ENCODE assay signal across 29 cellular contexts in the genomic region with DNA sequence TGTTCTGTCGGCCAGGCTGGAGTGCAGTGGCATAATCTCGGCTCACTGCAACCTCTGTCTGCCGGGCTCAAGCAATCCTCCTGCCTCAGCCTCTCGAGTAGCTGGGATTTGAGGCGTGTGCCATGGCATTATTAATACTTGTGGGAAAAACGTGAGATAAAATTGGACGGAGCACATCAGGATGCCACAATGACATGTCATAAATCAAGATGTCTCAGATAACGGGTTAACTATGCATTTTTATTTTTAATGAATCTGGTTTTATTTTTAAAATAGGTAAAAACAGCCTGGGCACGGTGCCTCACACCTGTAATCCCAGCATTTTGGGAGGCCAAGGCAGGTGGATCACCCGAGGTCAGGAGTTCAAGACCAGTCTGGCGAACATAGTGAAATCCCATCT.
"Had no signal": no experiment of that assay in that cellular context is flagged by ENCODE, and none has a peak within 500 bp of the region (broad histone marks: within the 10 kb centered on the region; RNA-seq: fewer than 3 reads in every experiment).

No MANE protein-coding gene starts in this region.

- H3K36me3 ChIP-seq: stomach, suprapubic skin, thoracic aorta, thyroid gland, tibial artery, tibial nerve, transverse colon, upper lobe of left lung, upper lobe of right lung, uterus, vagina had no signal

- ATAC-seq: stimulated activated effector memory CD8-positive, alpha-beta T cell treated with anti-CD3 and anti-CD28 coated beads, Interleukin-12 subunit alpha, Interleukin-12 subunit beta, amount 100 ng/mL, for 72 hours; stimulated activated memory B cell treated with anti-CD40 and anti-IgM and Interleukin-4, amounts not matched to agents 10 μg/mL and 1 μg/mL and 100 μg/mL, for 72 hours; stimulated activated naive B cell treated with anti-CD40 and anti-IgM and Interleukin-4, amounts not matched to agents 10 μg/mL and 1 μg/mL and 100 μg/mL, for 72 hours; stimulated activated naive CD8-positive, alpha-beta T cell treated with anti-CD3 and anti-CD28 coated beads, Interleukin-15, amount 100 ng/mL, for 72 hours; stimulated activated naive CD8-positive, alpha-beta T cell treated with anti-CD3 and anti-CD28 coated beads, Interleukin-15, Interleukin-2, amounts not matched to agents 100 U/mL and 50 U/mL, for 24 hours; upper lobe of right lung had no signal

- FAIRE-seq: urothelium cell line had no signal

- H3K27ac Mint-ChIP-seq: stimulated activated effector memory CD8-positive, alpha-beta T cell treated with anti-CD3 and anti-CD28 coated beads, Interleukin-12 subunit alpha, Interleukin-12 subunit beta, amount 100 ng/mL, for 72 hours; stimulated activated naive B cell treated with anti-CD40 and anti-IgM and Interleukin-4, amounts not matched to agents 10 μg/mL and 1 μg/mL and 100 μg/mL, for 72 hours; stimulated activated naive CD8-positive, alpha-beta T cell treated with anti-CD3 and anti-CD28 coated beads, Interleukin-15, amount 100 ng/mL, for 72 hours; stimulated activated naive CD8-positive, alpha-beta T cell treated with anti-CD3 and anti-CD28 coated beads, Interleukin-15, Interleukin-2, amounts not matched to agents 100 ng/mL and 50 ng/mL, for 24 hours; type B pancreatic cell had no signal

- H3K27ac ChIP-seq: stomach, suprapubic skin, testis, thoracic aorta, thyroid gland, tibial artery, tibial nerve, transverse colon, upper lobe of left lung, upper lobe of right lung, uterus, vagina had no signal

- H3K27me3 Mint-ChIP-seq: stimulated activated memory B cell treated with anti-CD40 and anti-IgM and Interleukin-4, amounts not matched to agents 10 μg/mL and 1 μg/mL and 100 μg/mL, for 72 hours; stimulated activated naive B cell treated with anti-CD40 and anti-IgM and Interleukin-4, amounts not matched to agents 10 μg/mL and 1 μg/mL and 100 μg/mL, for 72 hours; stimulated activated naive CD8-positive, alpha-beta T cell treated with anti-CD3 and anti-CD28 coated beads, Interleukin-15, amount 100 ng/mL, for 72 hours; stimulated activated naive CD8-positive, alpha-beta T cell treated with anti-CD3 and anti-CD28 coated beads, Interleukin-15, Interleukin-2, amounts not matched to agents 100 ng/mL and 50 ng/mL, for 24 hours; type B pancreatic cell had no signal

- H3K4me3 Mint-ChIP-seq: stimulated activated effector memory CD8-positive, alpha-beta T cell treated with anti-CD3 and anti-CD28 coated beads, Interleukin-12 subunit alpha, Interleukin-12 subunit beta, amount 100 ng/mL, for 72 hours; stimulated activated memory B cell treated with anti-CD40 and anti-IgM and Interleukin-4, amounts not matched to agents 10 μg/mL and 1 μg/mL and 100 μg/mL, for 72 hours; stimulated activated naive B cell treated with anti-CD40 and anti-IgM and Interleukin-4, amounts not matched to agents 10 μg/mL and 1 μg/mL and 100 μg/mL, for 72 hours; stimulated activated naive CD8-positive, alpha-beta T cell treated with anti-CD3 and anti-CD28 coated beads, Interleukin-15, amount 100 ng/mL, for 72 hours; stimulated activated naive CD8-positive, alpha-beta T cell treated with anti-CD3 and anti-CD28 coated beads, Interleukin-15, Interleukin-2, amounts not matched to agents 100 ng/mL and 50 ng/mL, for 24 hours; type B pancreatic cell had no signal

- H3K4me1 ChIP-seq: suprapubic skin, testis, thyroid gland, transverse colon, upper lobe of left lung, upper lobe of right lung, uterus had no signal

- H3K27me3 ChIP-seq: stomach, suprapubic skin, testis, thyroid gland, tibial artery, tibial nerve, transverse colon, upper lobe of left lung, upper lobe of right lung, uterus, vagina had no signal

- H3K4me1 Mint-ChIP-seq: stimulated activated effector memory CD8-positive, alpha-beta T cell treated with anti-CD3 and anti-CD28 coated beads, Interleukin-12 subunit alpha, Interleukin-12 subunit beta, amount 100 ng/mL, for 72 hours; stimulated activated naive CD8-positive, alpha-beta T cell treated with anti-CD3 and anti-CD28 coated beads, Interleukin-15, amount 100 ng/mL, for 72 hours had no signal

- H3K36me3 Mint-ChIP-seq: stimulated activated effector memory CD8-positive, alpha-beta T cell treated with anti-CD3 and anti-CD28 coated beads, Interleukin-12 subunit alpha, Interleukin-12 subunit beta, amount 100 ng/mL, for 72 hours had no signal

- H3K4me3 ChIP-seq: stomach, suprapubic skin, testis, thoracic aorta, thyroid gland, tibial artery, tibial nerve, transverse colon, upper lobe of left lung, upper lobe of right lung, uterus, vagina had no signal

- DNase-seq: stimulated activated CD4-positive, alpha-beta T cell treated with anti-CD3 and anti-CD28 coated beads, Interleukin-2, amount 100 ng/mL, for 48 hours; stimulated activated CD4-positive, alpha-beta T cell treated with anti-CD3 and anti-CD28 coated beads, Interleukin-4, amount 100 ng/mL, for 1 hour; stimulated activated CD4-positive, alpha-beta T cell treated with anti-CD3 and anti-CD28 coated beads, Interleukin-4, amount 100 ng/mL, for 24 hours; stimulated activated CD4-positive, alpha-beta T cell treated with anti-CD3 and anti-CD28 coated beads, Interleukin-4, amount 100 ng/mL, for 4 hours; stimulated activated CD8-positive, alpha-beta memory T cell treated with anti-CD3 and anti-CD28 coated beads, Interleukin-4, amount 100 ng/mL, for 48 hours; stimulated activated naive B cell treated with anti-CD40 and anti-IgM and Interleukin-4, amounts not matched to agents 10 μg/mL and 1 μg/mL and 100 μg/mL, for 72 hours; stimulated activated naive CD4-positive, alpha-beta T cell; stimulated activated naive CD4-positive, alpha-beta T cell treated with Interleukin-2 at 50 U/mL for 16 hours; stimulated activated naive CD8-positive, alpha-beta T cell treated with anti-CD3 and anti-CD28 coated beads, Interleukin-15, amount 100 ng/mL, for 72 hours; stimulated activated naive CD8-positive, alpha-beta T cell treated with anti-CD3 and anti-CD28 coated beads, Interleukin-15, Interleukin-2, amounts not matched to agents 100 U/mL and 50 U/mL, for 24 hours; stomach; substantia nigra; testis; thyroid gland; tibial artery; transverse colon; trophoblast cell; upper lobe of left lung; upper lobe of right lung; uterus had no signal

- H3K9me3 Mint-ChIP-seq: stimulated activated naive B cell treated with anti-CD40 and anti-IgM and Interleukin-4, amounts not matched to agents 10 μg/mL and 1 μg/mL and 100 μg/mL, for 72 hours; stimulated activated naive CD8-positive, alpha-beta T cell treated with anti-CD3 and anti-CD28 coated beads, Interleukin-15, amount 100 ng/mL, for 72 hours; type B pancreatic cell had no signal

- H3K9me3 ChIP-seq: stomach, suprapubic skin, testis, thoracic aorta, thyroid gland, tibial artery, tibial nerve, transverse colon, upper lobe of left lung, upper lobe of right lung, uterus, vagina had no signal
